8 cellular contexts compared by ENCODE assay signal in genomic region chr19:36772341-36773222, GRCh38. TPM values are rescaled to one million over a fixed set of nuclear protein-coding genes. Genes with fewer than 3 reads are reported as not detected.
DNase-seq lines count a peak whose midpoint lies in the region; ATAC-seq and TF ChIP-seq lines count a peak whose summit lies in the region.

ZNF850 (minus strand) TSS chr19:36772807; CDS start chr19:36762606, 10,201 bp downstream.

- H3K4me3 ChIP-seq in AG04450 (ENCODE audit: low read depth, low read length) (peak within 1 kb of the TSS; percentile 94), kidney epithelial cell (ENCODE audit: low read depth, low read length) (peak within 1 kb of the TSS; percentile 55)

- DNase-seq in AG04450 (ENCODE audit: low read depth, low spot score), result peak; percentile 86
- peak; percentile 93 for DNase-seq in NCI-H2227 treated with DMSO at 0.1 percent for 48 hours (lab: John Stamatoyannopoulos, UW)
- peak; percentile 92 for DNase-seq in activated CD4-positive, CD25-positive, alpha-beta regulatory T cell treated with anti-CD3 and anti-CD28 coated beads, Interleukin-2, amount 50 U/mL, for 72 hours
- peak; percentile 97 for DNase-seq in cerebellum (ENCODE audit: low spot score)
- peak; percentile 59 for DNase-seq in kidney epithelial cell (ENCODE audit: low read depth)
- peak; percentile 95 for DNase-seq in stimulated activated CD4-positive, alpha-beta T cell treated with anti-CD3 and anti-CD28 coated beads, Interleukin-15, amount 100 ng/mL, for 24 hours

- CTCF ChIA-PET in AG04450 (lab: Charles Lee), result no interaction called here

- ATAC-seq in GM18907 (IDR thresholded peaks at IDR 0.05; ENCODE audit: unreplicated experiment), result peak; percentile 95
- peak; percentile 89 for ATAC-seq in HG03139 (IDR thresholded peaks at IDR 0.05; ENCODE audit: unreplicated experiment)

- TF ChIP-seq CTCF in AG04450 (IDR thresholded peaks at IDR 0.05; ENCODE audit: low read depth, low read length), result no peak
- TF ChIP-seq CTCF in kidney epithelial cell (IDR thresholded peaks at IDR 0.05; ENCODE audit: insufficient read depth, low read length, poor library complexity, severe bottlenecking), result no peak

- POLR2A ChIA-PET in AG04450 (lab: Yijun Ruan, JAX), result interaction anchor here (0.6 to 1.2 kb wide), 3 partner anchors 25 to 199 kb away, joined by 3 to 4 read pairs (median 3); partner anchors contain the start of gene ZNF529

- peak within 1 kb of the TSS; percentile 88 for H3K27ac ChIP-seq in AG04450 (ENCODE audit: low read depth, low read length)

- H3K27me3 ChIP-seq in AG04450 (ENCODE audit: control insufficient read depth, insufficient read depth, low read length) (no peaks in the 10 kb centered on the region), kidney epithelial cell (ENCODE audit: control insufficient read depth, insufficient read depth, low read length) (no peaks in the 10 kb centered on the region)

- H3K9me3 ChIP-seq in AG04450 (ENCODE audit: control insufficient read depth, insufficient read depth, low read length), result peaks cover 50% of the 10 kb centered on the region

- no peaks in the 10 kb centered on the region for H3K36me3 ChIP-seq in kidney epithelial cell (ENCODE audit: control insufficient read depth, insufficient read depth, low read length)

RNA-seq across cellular contexts. Expression of gene ZNF850, which starts in this region (rescaled TPM):
- polyA plus RNA-seq in AG04450 (2011; rRNA removed), result 1.1 and 1.2 TPM in 2 replicates
- 6.0 and 7.7 TPM in 2 replicates for polyA minus RNA-seq in AG04450 (2011; rRNA and poly(A)+ RNA removed)
- total RNA-seq in cerebellum (6.9 TPM), kidney epithelial cell (2.7 and 3.0 TPM in 2 replicates)

Comparison
In these comparisons a context has a peak if more than half of its experiments do, and no peak if none do; other contexts are left out.
1. Peak in every context shown above with its lines: DNase-seq, ATAC-seq, H3K4me3 ChIP-seq and H3K27ac ChIP-seq.